ENCODE assay signal across 2 cellular contexts in the genomic region with DNA sequence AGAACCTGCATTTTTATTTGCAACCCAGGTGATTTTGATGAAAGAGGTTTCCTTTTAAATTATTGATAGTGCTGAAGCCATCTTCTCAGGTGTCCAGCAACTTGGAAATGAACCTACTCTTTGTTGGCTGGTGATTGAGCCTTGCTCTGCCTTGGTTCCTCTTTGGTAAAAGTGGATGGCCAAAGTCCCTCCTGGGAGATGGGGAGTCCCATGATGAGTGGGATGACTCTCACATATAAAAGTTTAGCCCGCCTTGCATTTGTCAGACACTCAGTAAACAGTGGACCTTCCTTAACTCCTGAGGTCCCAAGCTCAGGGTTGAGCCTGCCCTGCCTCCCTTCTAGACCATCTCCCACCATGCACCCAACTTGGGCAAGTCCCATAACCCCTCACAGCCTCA.
TF ChIP-seq lines count a peak whose summit lies in the region.

No MANE protein-coding gene starts in this region.

TF ChIP-seq in IMR-90, 13 proteins besides CTCF, POLR2A, EP300 and RAD21:
- TF ChIP-seq MAZ (IDR thresholded peaks at IDR 0.05; ENCODE audit: borderline replicate concordance, low read depth, low read length) = no peak
- no peak for TF ChIP-seq SMC3 (IDR thresholded peaks at IDR 0.05; ENCODE audit: low read depth, low read length)
- no peak for TF ChIP-seq MXI1 (IDR thresholded peaks at IDR 0.05; ENCODE audit: borderline replicate concordance, low read depth, low read length)
- TF ChIP-seq, protein P1, sequence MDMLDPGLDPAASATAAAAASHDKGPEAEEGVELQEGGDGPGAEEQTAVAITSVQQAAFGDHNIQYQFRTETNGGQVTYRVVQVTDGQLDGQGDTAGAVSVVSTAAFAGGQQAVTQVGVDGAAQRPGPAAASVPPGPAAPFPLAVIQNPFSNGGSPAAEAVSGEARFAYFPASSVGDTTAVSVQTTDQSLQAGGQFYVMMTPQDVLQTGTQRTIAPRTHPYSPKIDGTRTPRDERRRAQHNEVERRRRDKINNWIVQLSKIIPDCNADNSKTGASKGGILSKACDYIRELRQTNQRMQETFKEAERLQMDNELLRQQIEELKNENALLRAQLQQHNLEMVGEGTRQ (IDR thresholded peaks at IDR 0.05; ENCODE audit: low read depth, low read length) = no peak
- TF ChIP-seq NFE2L2 (IDR thresholded peaks at IDR 0.05; ENCODE audit: low read depth, low read length) = no peak
- TF ChIP-seq BHLHE40 (IDR thresholded peaks at IDR 0.05; ENCODE audit: low read depth, low read length) = no peak
- no peak for TF ChIP-seq CEBPB (IDR thresholded peaks at IDR 0.05; ENCODE audit: low read depth, low read length)
- TF ChIP-seq CHD1 (IDR thresholded peaks at IDR 0.05; ENCODE audit: low read depth, low read length) = no peak
- TF ChIP-seq FOS (IDR thresholded peaks at IDR 0.05; ENCODE audit: low read depth, low read length) = no peak
- no peak for TF ChIP-seq MAFK (IDR thresholded peaks at IDR 0.05; ENCODE audit: low read depth, low read length)
- no peak for TF ChIP-seq RCOR1 (IDR thresholded peaks at IDR 0.05; ENCODE audit: insufficient replicate concordance, low read length)
- no peak for TF ChIP-seq RFX5 (IDR thresholded peaks at IDR 0.05; ENCODE audit: low read depth, low read length)
- TF ChIP-seq, protein P2, sequence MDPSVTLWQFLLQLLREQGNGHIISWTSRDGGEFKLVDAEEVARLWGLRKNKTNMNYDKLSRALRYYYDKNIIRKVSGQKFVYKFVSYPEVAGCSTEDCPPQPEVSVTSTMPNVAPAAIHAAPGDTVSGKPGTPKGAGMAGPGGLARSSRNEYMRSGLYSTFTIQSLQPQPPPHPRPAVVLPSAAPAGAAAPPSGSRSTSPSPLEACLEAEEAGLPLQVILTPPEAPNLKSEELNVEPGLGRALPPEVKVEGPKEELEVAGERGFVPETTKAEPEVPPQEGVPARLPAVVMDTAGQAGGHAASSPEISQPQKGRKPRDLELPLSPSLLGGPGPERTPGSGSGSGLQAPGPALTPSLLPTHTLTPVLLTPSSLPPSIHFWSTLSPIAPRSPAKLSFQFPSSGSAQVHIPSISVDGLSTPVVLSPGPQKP (IDR thresholded peaks at IDR 0.05; ENCODE audit: borderline replicate concordance, low read depth, low read length) = no peak
TF ChIP-seq in IMR-90: peak in this region for 0.

TF ChIP-seq in H1, 55 proteins besides CTCF, POLR2A, EP300 and RAD21:
- TF ChIP-seq SP1 (IDR thresholded peaks at IDR 0.05; ENCODE audit: low read depth, low read length) (no peak), FOSL1 (IDR thresholded peaks at IDR 0.05; ENCODE audit: insufficient read depth, low read depth, low read length) (no peak), NANOG (IDR thresholded peaks at IDR 0.05; ENCODE audit: insufficient read depth, low read depth, low read length, poor library complexity, severe bottlenecking) (no peak), SIRT6 (IDR thresholded peaks at IDR 0.05; ENCODE audit: low read length) (no peak), SP2 (IDR thresholded peaks at IDR 0.05; ENCODE audit: low read length) (no peak), TEAD4 (IDR thresholded peaks at IDR 0.05; ENCODE audit: low read depth, low read length) (no peak)
- TF ChIP-seq, protein P3, sequence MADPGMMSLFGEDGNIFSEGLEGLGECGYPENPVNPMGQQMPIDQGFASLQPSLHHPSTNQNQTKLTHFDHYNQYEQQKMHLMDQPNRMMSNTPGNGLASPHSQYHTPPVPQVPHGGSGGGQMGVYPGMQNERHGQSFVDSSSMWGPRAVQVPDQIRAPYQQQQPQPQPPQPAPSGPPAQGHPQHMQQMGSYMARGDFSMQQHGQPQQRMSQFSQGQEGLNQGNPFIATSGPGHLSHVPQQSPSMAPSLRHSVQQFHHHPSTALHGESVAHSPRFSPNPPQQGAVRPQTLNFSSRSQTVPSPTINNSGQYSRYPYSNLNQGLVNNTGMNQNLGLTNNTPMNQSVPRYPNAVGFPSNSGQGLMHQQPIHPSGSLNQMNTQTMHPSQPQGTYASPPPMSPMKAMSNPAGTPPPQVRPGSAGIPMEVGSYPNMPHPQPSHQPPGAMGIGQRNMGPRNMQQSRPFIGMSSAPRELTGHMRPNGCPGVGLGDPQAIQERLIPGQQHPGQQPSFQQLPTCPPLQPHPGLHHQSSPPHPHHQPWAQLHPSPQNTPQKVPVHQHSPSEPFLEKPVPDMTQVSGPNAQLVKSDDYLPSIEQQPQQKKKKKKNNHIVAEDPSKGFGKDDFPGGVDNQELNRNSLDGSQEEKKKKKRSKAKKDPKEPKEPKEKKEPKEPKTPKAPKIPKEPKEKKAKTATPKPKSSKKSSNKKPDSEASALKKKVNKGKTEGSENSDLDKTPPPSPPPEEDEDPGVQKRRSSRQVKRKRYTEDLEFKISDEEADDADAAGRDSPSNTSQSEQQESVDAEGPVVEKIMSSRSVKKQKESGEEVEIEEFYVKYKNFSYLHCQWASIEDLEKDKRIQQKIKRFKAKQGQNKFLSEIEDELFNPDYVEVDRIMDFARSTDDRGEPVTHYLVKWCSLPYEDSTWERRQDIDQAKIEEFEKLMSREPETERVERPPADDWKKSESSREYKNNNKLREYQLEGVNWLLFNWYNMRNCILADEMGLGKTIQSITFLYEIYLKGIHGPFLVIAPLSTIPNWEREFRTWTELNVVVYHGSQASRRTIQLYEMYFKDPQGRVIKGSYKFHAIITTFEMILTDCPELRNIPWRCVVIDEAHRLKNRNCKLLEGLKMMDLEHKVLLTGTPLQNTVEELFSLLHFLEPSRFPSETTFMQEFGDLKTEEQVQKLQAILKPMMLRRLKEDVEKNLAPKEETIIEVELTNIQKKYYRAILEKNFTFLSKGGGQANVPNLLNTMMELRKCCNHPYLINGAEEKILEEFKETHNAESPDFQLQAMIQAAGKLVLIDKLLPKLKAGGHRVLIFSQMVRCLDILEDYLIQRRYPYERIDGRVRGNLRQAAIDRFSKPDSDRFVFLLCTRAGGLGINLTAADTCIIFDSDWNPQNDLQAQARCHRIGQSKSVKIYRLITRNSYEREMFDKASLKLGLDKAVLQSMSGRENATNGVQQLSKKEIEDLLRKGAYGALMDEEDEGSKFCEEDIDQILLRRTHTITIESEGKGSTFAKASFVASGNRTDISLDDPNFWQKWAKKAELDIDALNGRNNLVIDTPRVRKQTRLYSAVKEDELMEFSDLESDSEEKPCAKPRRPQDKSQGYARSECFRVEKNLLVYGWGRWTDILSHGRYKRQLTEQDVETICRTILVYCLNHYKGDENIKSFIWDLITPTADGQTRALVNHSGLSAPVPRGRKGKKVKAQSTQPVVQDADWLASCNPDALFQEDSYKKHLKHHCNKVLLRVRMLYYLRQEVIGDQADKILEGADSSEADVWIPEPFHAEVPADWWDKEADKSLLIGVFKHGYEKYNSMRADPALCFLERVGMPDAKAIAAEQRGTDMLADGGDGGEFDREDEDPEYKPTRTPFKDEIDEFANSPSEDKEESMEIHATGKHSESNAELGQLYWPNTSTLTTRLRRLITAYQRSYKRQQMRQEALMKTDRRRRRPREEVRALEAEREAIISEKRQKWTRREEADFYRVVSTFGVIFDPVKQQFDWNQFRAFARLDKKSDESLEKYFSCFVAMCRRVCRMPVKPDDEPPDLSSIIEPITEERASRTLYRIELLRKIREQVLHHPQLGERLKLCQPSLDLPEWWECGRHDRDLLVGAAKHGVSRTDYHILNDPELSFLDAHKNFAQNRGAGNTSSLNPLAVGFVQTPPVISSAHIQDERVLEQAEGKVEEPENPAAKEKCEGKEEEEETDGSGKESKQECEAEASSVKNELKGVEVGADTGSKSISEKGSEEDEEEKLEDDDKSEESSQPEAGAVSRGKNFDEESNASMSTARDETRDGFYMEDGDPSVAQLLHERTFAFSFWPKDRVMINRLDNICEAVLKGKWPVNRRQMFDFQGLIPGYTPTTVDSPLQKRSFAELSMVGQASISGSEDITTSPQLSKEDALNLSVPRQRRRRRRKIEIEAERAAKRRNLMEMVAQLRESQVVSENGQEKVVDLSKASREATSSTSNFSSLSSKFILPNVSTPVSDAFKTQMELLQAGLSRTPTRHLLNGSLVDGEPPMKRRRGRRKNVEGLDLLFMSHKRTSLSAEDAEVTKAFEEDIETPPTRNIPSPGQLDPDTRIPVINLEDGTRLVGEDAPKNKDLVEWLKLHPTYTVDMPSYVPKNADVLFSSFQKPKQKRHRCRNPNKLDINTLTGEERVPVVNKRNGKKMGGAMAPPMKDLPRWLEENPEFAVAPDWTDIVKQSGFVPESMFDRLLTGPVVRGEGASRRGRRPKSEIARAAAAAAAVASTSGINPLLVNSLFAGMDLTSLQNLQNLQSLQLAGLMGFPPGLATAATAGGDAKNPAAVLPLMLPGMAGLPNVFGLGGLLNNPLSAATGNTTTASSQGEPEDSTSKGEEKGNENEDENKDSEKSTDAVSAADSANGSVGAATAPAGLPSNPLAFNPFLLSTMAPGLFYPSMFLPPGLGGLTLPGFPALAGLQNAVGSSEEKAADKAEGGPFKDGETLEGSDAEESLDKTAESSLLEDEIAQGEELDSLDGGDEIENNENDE (IDR thresholded peaks at IDR 0.05; ENCODE audit: insufficient replicate concordance, low read length) = no peak
TF ChIP-seq in H1: peak in this region for 0.
